11 cellular contexts compared by ENCODE assay signal in genomic region chr5:139343476-139343875, GRCh38. TPM values are rescaled to one million over a fixed set of nuclear protein-coding genes. Genes with fewer than 3 reads are reported as not detected.
DNase-seq lines count a peak whose midpoint lies in the region; ATAC-seq and TF ChIP-seq lines count a peak whose summit lies in the region.
"Had no signal": no experiment of that assay in that cellular context is flagged by ENCODE, and none has a peak within 500 bp of the region (broad histone marks: within the 10 kb centered on the region; RNA-seq: fewer than 3 reads in every experiment).

No MANE protein-coding gene starts in this region.

- POLR2A ChIA-PET in RWPE1 (lab: Yijun Ruan, JAX; ENCODE audit: low non-redundant PET): no interaction called here

- H3K27me3 Mint-ChIP-seq in activated naive CD8-positive, alpha-beta T cell treated with anti-CD3 and anti-CD28 coated beads, Interleukin-2, amount 50 U/mL, for 24 hours: peaks cover 3% of the 10 kb centered on the region
- H3K27me3 Mint-ChIP-seq in memory B cell: no peaks in the 10 kb centered on the region

- H3K9me3 ChIP-seq in left ventricle myocardium inferior (replicated peaks) (no peaks in the 10 kb centered on the region), right atrium auricular region (no peaks in the 10 kb centered on the region), upper lobe of right lung (no peaks in the 10 kb centered on the region)

- no peak for DNase-seq in left ventricle myocardium inferior
- DNase-seq in right atrium auricular region (ENCODE audit: low spot score): no peak
- no peak for DNase-seq in activated naive CD8-positive, alpha-beta T cell treated with anti-CD3 and anti-CD28 coated beads, Interleukin-2, amount 50 U/mL, for 24 hours
- DNase-seq in memory B cell (ENCODE audit: low spot score in 2 of 2): no peak
- no peak for DNase-seq in upper lobe of right lung
- DNase-seq in RWPE1 (ENCODE audit: low spot score): no peak
- DNase-seq in NCI-H446 (lab: John Stamatoyannopoulos, UW): no peak
- DNase-seq: H7 had no signal

- H3K9me3 Mint-ChIP-seq in activated naive CD8-positive, alpha-beta T cell treated with anti-CD3 and anti-CD28 coated beads, Interleukin-2, amount 50 U/mL, for 24 hours: no peaks in the 10 kb centered on the region
- no peaks in the 10 kb centered on the region for H3K9me3 Mint-ChIP-seq in memory B cell

- intact Hi-C loops in left ventricle myocardium inferior (cut with micrococcal nuclease) (no loop called here), upper lobe of right lung (cut with DNase I) (no loop called here)

- peak overlapping the region; percentile 94 for H3K4me3 Mint-ChIP-seq in activated naive CD8-positive, alpha-beta T cell treated with anti-CD3 and anti-CD28 coated beads, Interleukin-2, amount 50 U/mL, for 24 hours
- peak overlapping the region; percentile 89 for H3K4me3 Mint-ChIP-seq in memory B cell

- H3K4me3 ChIP-seq in left ventricle myocardium inferior (peak overlapping the region; percentile 94), right atrium auricular region (peak overlapping the region in 1 of 2 donors; percentile 84), upper lobe of right lung (peak overlapping the region; percentile 90)

- H3K36me3 Mint-ChIP-seq in activated naive CD8-positive, alpha-beta T cell treated with anti-CD3 and anti-CD28 coated beads, Interleukin-2, amount 50 U/mL, for 24 hours (ENCODE audit: low read depth): peaks cover 13% of the 10 kb centered on the region
- peaks cover 7% of the 10 kb centered on the region for H3K36me3 Mint-ChIP-seq in memory B cell

- H3K27me3 ChIP-seq in left ventricle myocardium inferior (ENCODE audit: low read depth): no peaks in the 10 kb centered on the region
- no peaks in the 10 kb centered on the region for H3K27me3 ChIP-seq in right atrium auricular region
- H3K27me3 ChIP-seq in upper lobe of right lung: no peaks in the 10 kb centered on the region

- peak overlapping the region; percentile 96 for H3K27ac Mint-ChIP-seq in activated naive CD8-positive, alpha-beta T cell treated with anti-CD3 and anti-CD28 coated beads, Interleukin-2, amount 50 U/mL, for 24 hours
- peak overlapping the region; percentile 93 for H3K27ac Mint-ChIP-seq in memory B cell

- H3K4me1 ChIP-seq in left ventricle myocardium inferior (peaks cover 63% of the 10 kb centered on the region), right atrium auricular region (peaks cover 0 to 45% of the 10 kb centered on the region in 2 donors), upper lobe of right lung (peaks cover 21% of the 10 kb centered on the region)

- H3K36me3 ChIP-seq in left ventricle myocardium inferior (peaks cover 11% of the 10 kb centered on the region), right atrium auricular region (no peaks in the 10 kb centered on the region), upper lobe of right lung (no peaks in the 10 kb centered on the region)

- CTCF ChIA-PET in RWPE1 (lab: Yijun Ruan, JAX): no interaction called here

- H3K27ac ChIP-seq in left ventricle myocardium inferior (replicated peaks) (no peak overlapping the region), right atrium auricular region (no peak overlapping the region), upper lobe of right lung (no peak overlapping the region), RWPE1 (no peak overlapping the region)
- H3K27ac ChIP-seq: epithelial cell of prostate had no signal

- no peak for ATAC-seq in activated naive CD8-positive, alpha-beta T cell treated with anti-CD3 and anti-CD28 coated beads, Interleukin-2, amount 50 U/mL, for 24 hours
- ATAC-seq in memory B cell (ENCODE audit: low read depth): no peak
- no peak for ATAC-seq in upper lobe of right lung
- ATAC-seq in HG02763 (IDR thresholded peaks at IDR 0.05; ENCODE audit: unreplicated experiment): no peak

- no peak for TF ChIP-seq CTCF in left ventricle myocardium inferior (IDR thresholded peaks at IDR 0.05; ENCODE audit: borderline replicate concordance)
- TF ChIP-seq CTCF in right atrium auricular region (IDR thresholded peaks at IDR 0.05): no peak
- no peak for TF ChIP-seq CTCF in upper lobe of right lung (IDR thresholded peaks at IDR 0.05)
- no peak for TF ChIP-seq CTCF in RWPE1 (conservative IDR thresholded peaks at IDR 0.05; ENCODE audit: low read depth)

- H3K4me1 Mint-ChIP-seq in activated naive CD8-positive, alpha-beta T cell treated with anti-CD3 and anti-CD28 coated beads, Interleukin-2, amount 50 U/mL, for 24 hours: peaks cover 56% of the 10 kb centered on the region
- peaks cover 33% of the 10 kb centered on the region for H3K4me1 Mint-ChIP-seq in memory B cell

RNA-seq across cellular contexts. Expression of gene PAIP2, which starts 1.8 kb away (rescaled TPM):
- total RNA-seq in left ventricle myocardium inferior: 148 TPM
- 100 to 1,000 TPM in 1 of 2 donors, 10 to 100 TPM in 1; 97.6 to 156 TPM for total RNA-seq in right atrium auricular region
- total RNA-seq in upper lobe of right lung: 70.0 TPM

RNA-seq across cellular contexts. Expression of gene SLC23A1, which starts 39.6 kb away (rescaled TPM):
- total RNA-seq in left ventricle myocardium inferior: not detected
- total RNA-seq in right atrium auricular region: not detected
- not detected for total RNA-seq in upper lobe of right lung
- total RNA-seq: Daoy, H7 had no signal

RNA-seq across cellular contexts. Expression of gene MZB1, which starts 46.2 kb away (rescaled TPM):
- 0.58 TPM for total RNA-seq in left ventricle myocardium inferior
- 1 to 10 TPM in 1 of 2 donors, under 1 TPM in 1; 0.70 to 1.3 TPM for total RNA-seq in right atrium auricular region
- 5.2 TPM for total RNA-seq in upper lobe of right lung
- total RNA-seq: Daoy, H7 had no signal

RNA-seq across cellular contexts. Expression of gene MATR3, which starts 49.9 kb away (rescaled TPM):
- total RNA-seq in left ventricle myocardium inferior (121 TPM), right atrium auricular region (100 to 1,000 TPM; 131 to 159 TPM), upper lobe of right lung (197 TPM)

RNA-seq across cellular contexts. Expression of gene PROB1, which starts 51.4 kb away (rescaled TPM):
- total RNA-seq in left ventricle myocardium inferior (46.3 TPM), right atrium auricular region (10 to 100 TPM; 15.8 to 28.6 TPM), upper lobe of right lung (1.9 TPM)
